In genomic region chr4:82797591-82798081, GRCh38 we compare ENCODE assay signal across 8 cellular contexts. TPM values are rescaled to one million over a fixed set of nuclear protein-coding genes. Genes with fewer than 3 reads are reported as not detected.
DNase-seq lines count a peak whose midpoint lies in the region; ATAC-seq and TF ChIP-seq lines count a peak whose summit lies in the region.

No MANE protein-coding gene starts in this region.

- H2AFZ ChIP-seq in DND-41 (ENCODE audit: low read depth, low read length) (peak overlapping the region; percentile 82; the same call in 1 of the 2 replicates), mammary epithelial cell (ENCODE audit: low read depth, low read length) (peak overlapping the region; percentile 91)

- no peaks in the 10 kb centered on the region for H3K9me3 Mint-ChIP-seq in stimulated activated naive CD8-positive, alpha-beta T cell treated with anti-CD3 and anti-CD28 coated beads, Interleukin-15, Interleukin-2, amounts not matched to agents 100 ng/mL and 50 ng/mL, for 24 hours

- DNase-seq in DND-41 (peak; percentile 52), mammary epithelial cell (peak; percentile 46), left kidney (ENCODE audit: low read depth, low spot score) (peak; percentile 71), ureter (ENCODE audit: low spot score) (no peak), putamen (ENCODE audit: low spot score) (no peak), HPDE6-E6E7 (ENCODE audit: extremely low spot score) (no peak)
- DNase-seq in Jurkat, Clone E6-1 (ENCODE audit: low read depth, low spot score), result no peak

- H3K9me3 ChIP-seq in DND-41 (ENCODE audit: insufficient read depth, low read length, severe bottlenecking), result no peaks in the 10 kb centered on the region
- H3K9me3 ChIP-seq in mammary epithelial cell (replicated peaks; ENCODE audit: insufficient read depth, low read length), result no peaks in the 10 kb centered on the region

- H3K27ac ChIP-seq in DND-41 (ENCODE audit: low read length) (no peak overlapping the region), mammary epithelial cell (ENCODE audit: insufficient read depth, low read depth, low read length) (no peak overlapping the region)

- H3K4me1 Mint-ChIP-seq in stimulated activated naive CD8-positive, alpha-beta T cell treated with anti-CD3 and anti-CD28 coated beads, Interleukin-15, Interleukin-2, amounts not matched to agents 100 ng/mL and 50 ng/mL, for 24 hours (ENCODE audit: low read depth), result peaks cover 15% of the 10 kb centered on the region

- peaks cover 11% of the 10 kb centered on the region for H3K36me3 ChIP-seq in DND-41 (ENCODE audit: insufficient read depth, low read length)
- H3K36me3 ChIP-seq in mammary epithelial cell (ENCODE audit: insufficient read depth, low read length), result no peaks in the 10 kb centered on the region

- H3K4me3 ChIP-seq in DND-41 (ENCODE audit: low read depth in 1 of 2, low read length in 2 of 2), result peak overlapping the region; percentile 70 to 81; a peak in 3 of 4 replicates
- peak overlapping the region; percentile 73 for H3K4me3 ChIP-seq in Jurkat, Clone E6-1 (ENCODE audit: low read length)
- H3K4me3 ChIP-seq in mammary epithelial cell (replicated peaks in 1 of 3; ENCODE audit: insufficient read depth in 1 of 3, low read depth in 2 of 3, low read length in 3 of 3), result peak overlapping the region; percentile 65 to 81 (median 71)

- in situ Hi-C loops in mammary epithelial cell (cut with MboI; ENCODE audit: low sequenced_read_pairs in 2 of 2), result no loop called here

- no TSS peak for BruUV-seq in mammary epithelial cell (replicated peaks; lab: Mats Ljungman, UMichigan)

- WGBS in mammary epithelial cell (ENCODE audit: low coverage, missing lambda C conversion rate), result 0% methylated on average over 3 of the region's 37 CpGs

- dilution Hi-C loops in mammary epithelial cell (cut with HindIII; ENCODE audit: low sequenced_read_pairs), result no loop called here

- H3K27me3 ChIP-seq in DND-41 (ENCODE audit: insufficient read depth, low read length, poor library complexity) (no peaks in the 10 kb centered on the region), mammary epithelial cell (ENCODE audit: insufficient read depth, low read length) (no peaks in the 10 kb centered on the region)

- TF ChIP-seq CTCF in DND-41 (IDR thresholded peaks at IDR 0.05; ENCODE audit: borderline replicate concordance, extremely low read depth, low read length, poor library complexity, severe bottlenecking), result no peak
- no peak for TF ChIP-seq CTCF in mammary epithelial cell (conservative IDR thresholded peaks at IDR 0.05 in 1 of 2, IDR thresholded peaks at IDR 0.05 in 1 of 2; ENCODE audit: extremely low read depth in 1 of 2, insufficient read depth in 1 of 2, low read depth in 1 of 2, low read length in 2 of 2)

- ATAC-seq in DND-41 (ENCODE audit: insufficient read depth, low read depth), result peak; percentile 13; the same call in 1 of the 3 replicates

- peaks cover 48% of the 10 kb centered on the region for H3K27me3 Mint-ChIP-seq in stimulated activated naive CD8-positive, alpha-beta T cell treated with anti-CD3 and anti-CD28 coated beads, Interleukin-15, Interleukin-2, amounts not matched to agents 100 ng/mL and 50 ng/mL, for 24 hours

- H3K36me3 Mint-ChIP-seq in stimulated activated naive CD8-positive, alpha-beta T cell treated with anti-CD3 and anti-CD28 coated beads, Interleukin-15, Interleukin-2, amounts not matched to agents 100 ng/mL and 50 ng/mL, for 24 hours (ENCODE audit: low read depth), result no peaks in the 10 kb centered on the region

- peaks cover 37% of the 10 kb centered on the region for H4K20me1 ChIP-seq in DND-41 (ENCODE audit: insufficient read depth, low read length)
- H4K20me1 ChIP-seq in mammary epithelial cell (ENCODE audit: insufficient read depth, low read length), result no peaks in the 10 kb centered on the region

- H3K4me1 ChIP-seq in DND-41 (ENCODE audit: insufficient read depth, low read length) (peaks cover 34% of the 10 kb centered on the region), mammary epithelial cell (ENCODE audit: insufficient read depth, low read length) (peaks cover 21% of the 10 kb centered on the region)

- peak overlapping the region; percentile 72 for H3K4me3 Mint-ChIP-seq in stimulated activated naive CD8-positive, alpha-beta T cell treated with anti-CD3 and anti-CD28 coated beads, Interleukin-15, Interleukin-2, amounts not matched to agents 100 ng/mL and 50 ng/mL, for 24 hours

- H3K79me2 ChIP-seq in DND-41 (ENCODE audit: insufficient read depth, low read length) (peaks cover 45% of the 10 kb centered on the region), mammary epithelial cell (ENCODE audit: insufficient read depth, low read length) (peaks cover 49% of the 10 kb centered on the region)

- H3K4me2 ChIP-seq in DND-41 (ENCODE audit: insufficient read depth, low read length) (peak overlapping the region; percentile 96), mammary epithelial cell (ENCODE audit: insufficient read depth, low read depth, low read length) (peak overlapping the region; percentile 82)

- intact Hi-C loops in mammary epithelial cell (cut with micrococcal nuclease), result loop anchor here (1.0 to 10.0 kb wide), 4 partner anchors 52 to 335 kb away; partner anchors contain the start of gene TMEM150C

- CTCF ChIA-PET in mammary epithelial cell (lab: Charles Lee; ENCODE audit: low non-redundant PET), result interaction anchor here (1.4 kb wide), 1 partner anchor 76 kb away, joined by 10 read pairs; no protein-coding TSS in a partner anchor

- peak overlapping the region; percentile 72 for H3K9ac ChIP-seq in DND-41 (ENCODE audit: low read depth, low read length)
- peak overlapping the region; percentile 64 for H3K9ac ChIP-seq in mammary epithelial cell (ENCODE audit: insufficient read depth, low read length)

- no peak overlapping the region for H3K27ac Mint-ChIP-seq in stimulated activated naive CD8-positive, alpha-beta T cell treated with anti-CD3 and anti-CD28 coated beads, Interleukin-15, Interleukin-2, amounts not matched to agents 100 ng/mL and 50 ng/mL, for 24 hours

RNA-seq across cellular contexts. Expression of gene SCD5, which starts 1.0 kb away (rescaled TPM):
- polyA plus RNA-seq in Jurkat, Clone E6-1 (2012; ENCODE audit: insufficient read depth, insufficient read length), result 11.3 TPM
- total RNA-seq in mammary epithelial cell (10 to 100 TPM; 50.4 to 74.3 TPM), ureter (7.3 TPM)
- 23.3 TPM for polyA plus RNA-seq in mammary epithelial cell
- polyA minus RNA-seq in mammary epithelial cell, result 32.5 TPM

Comparison
In these comparisons a context has a peak if more than half of its experiments do, and no peak if none do; other contexts are left out.
1. DNase-seq: peak in DND-41 (single experiment), mammary epithelial cell (single experiment) and left kidney (single experiment); none in Jurkat, Clone E6-1 (single experiment), ureter (single experiment), putamen (single experiment) and HPDE6-E6E7 (single experiment).
2. Peak in every context shown above with its lines, with median percentiles within 50 percentile points of each other: H3K4me3 ChIP-seq.